ENCODE assay signal across 19 cellular contexts in the genomic region with DNA sequence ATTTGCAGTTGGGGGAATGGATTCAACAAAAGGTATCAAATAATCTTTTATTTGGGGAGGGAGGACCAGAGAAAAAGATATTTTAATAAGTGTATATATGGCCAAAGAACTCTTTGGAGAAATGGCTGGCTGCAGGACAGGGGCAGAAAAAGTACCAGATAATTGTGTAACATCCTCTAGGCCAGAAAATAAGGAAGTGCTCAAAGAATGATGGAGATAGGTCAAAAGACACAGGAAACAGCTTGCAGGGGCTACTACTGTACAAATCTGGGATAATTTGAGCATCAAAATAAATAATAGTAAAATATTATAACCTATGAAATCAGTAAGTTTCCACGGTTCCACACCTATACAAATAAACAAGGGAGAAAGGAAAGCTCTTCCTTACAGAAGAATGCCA.
"Had no signal": no experiment of that assay in that cellular context is flagged by ENCODE, and none has a peak within 500 bp of the region (broad histone marks: within the 10 kb centered on the region; RNA-seq: fewer than 3 reads in every experiment).

No MANE protein-coding gene starts in this region.

- H3K27ac ChIP-seq: adrenal gland, hepatocyte, left lung, right atrium auricular region, skin epidermis, tibial artery, uterus, WERI-Rb-1 had no signal

- H3K4me3 Mint-ChIP-seq: activated CD4-positive, alpha-beta memory T cell treated with anti-CD3 and anti-CD28 coated beads, Interleukin-2, amount 10 ng/mL, durations not matched to agents 7 days and 5 days; activated naive CD4-positive, alpha-beta T cell treated with anti-CD3 and anti-CD28 coated beads, Interleukin-2, amount 50 U/mL, for 24 hours; memory B cell; naive thymus-derived CD8-positive, alpha-beta T cell; stimulated activated naive B cell treated with anti-CD40 and anti-IgM and Interleukin-4, amounts not matched to agents 10 μg/mL and 1 μg/mL and 100 μg/mL, for 72 hours had no signal

- H3K4me1 Mint-ChIP-seq: activated CD4-positive, alpha-beta memory T cell treated with anti-CD3 and anti-CD28 coated beads, Interleukin-2, amount 10 ng/mL, durations not matched to agents 7 days and 5 days; activated naive CD4-positive, alpha-beta T cell treated with anti-CD3 and anti-CD28 coated beads, Interleukin-2, amount 50 U/mL, for 24 hours; naive thymus-derived CD8-positive, alpha-beta T cell; stimulated activated naive B cell treated with anti-CD40 and anti-IgM and Interleukin-4, amounts not matched to agents 10 μg/mL and 1 μg/mL and 100 μg/mL, for 72 hours had no signal

- H3K27ac Mint-ChIP-seq: activated CD4-positive, alpha-beta memory T cell treated with anti-CD3 and anti-CD28 coated beads, Interleukin-2, amount 10 ng/mL, durations not matched to agents 7 days and 5 days; activated naive CD4-positive, alpha-beta T cell treated with anti-CD3 and anti-CD28 coated beads, Interleukin-2, amount 50 U/mL, for 24 hours; memory B cell; naive thymus-derived CD8-positive, alpha-beta T cell; progenitor cell of endocrine pancreas had no signal

- H3K27me3 ChIP-seq: adrenal gland, hepatocyte, left lung, right atrium auricular region, tibial artery, uterus had no signal

- H3K27me3 Mint-ChIP-seq: activated CD4-positive, alpha-beta memory T cell treated with anti-CD3 and anti-CD28 coated beads, Interleukin-2, amount 10 ng/mL, durations not matched to agents 7 days and 5 days; activated naive CD4-positive, alpha-beta T cell treated with anti-CD3 and anti-CD28 coated beads, Interleukin-2, amount 50 U/mL, for 24 hours; memory B cell; naive thymus-derived CD8-positive, alpha-beta T cell; progenitor cell of endocrine pancreas; stimulated activated naive B cell treated with anti-CD40 and anti-IgM and Interleukin-4, amounts not matched to agents 10 μg/mL and 1 μg/mL and 100 μg/mL, for 72 hours had no signal

- DNase-seq: activated CD4-positive, alpha-beta memory T cell treated with anti-CD3 and anti-CD28 coated beads, Interleukin-2, amount 10 ng/mL, durations not matched to agents 7 days and 5 days; activated effector memory CD4-positive, alpha-beta T cell treated with anti-CD3 and anti-CD28 coated beads, Interleukin-2, amount 50 U/mL, for 16 hours; activated T-cell treated with anti-CD3 and anti-CD28 coated beads, Interleukin-2, amount 50 U/mL, for 48 hours; adrenal gland; left lung; naive thymus-derived CD8-positive, alpha-beta T cell; stimulated activated CD4-positive, alpha-beta T cell treated with anti-CD3 and anti-CD28 coated beads, Interleukin-15, amount 100 ng/mL, for 24 hours; stimulated activated CD4-positive, alpha-beta T cell treated with anti-CD3 and anti-CD28 coated beads, Interleukin-4, amount 100 ng/mL, for 1 hour; stimulated activated naive B cell treated with anti-CD40 and anti-IgM and Interleukin-4, amounts not matched to agents 10 μg/mL and 1 μg/mL and 100 μg/mL, for 72 hours; T-helper 9 cell; tibial artery; uterus; WERI-Rb-1 had no signal

- H3K9me3 Mint-ChIP-seq: activated CD4-positive, alpha-beta memory T cell treated with anti-CD3 and anti-CD28 coated beads, Interleukin-2, amount 10 ng/mL, durations not matched to agents 7 days and 5 days; activated naive CD4-positive, alpha-beta T cell treated with anti-CD3 and anti-CD28 coated beads, Interleukin-2, amount 50 U/mL, for 24 hours; memory B cell; naive thymus-derived CD8-positive, alpha-beta T cell; stimulated activated naive B cell treated with anti-CD40 and anti-IgM and Interleukin-4, amounts not matched to agents 10 μg/mL and 1 μg/mL and 100 μg/mL, for 72 hours had no signal

- ATAC-seq: left lung; naive thymus-derived CD8-positive, alpha-beta T cell; stimulated activated naive B cell treated with anti-CD40 and anti-IgM and Interleukin-4, amounts not matched to agents 10 μg/mL and 1 μg/mL and 100 μg/mL, for 72 hours had no signal

- H3K4me1 ChIP-seq: adrenal gland, left lung, right atrium auricular region, tibial artery, uterus had no signal
